In genomic region chr11:73350908-73351636, GRCh38 we compare ENCODE assay signal across 9 cellular contexts. TPM values are rescaled to one million over a fixed set of nuclear protein-coding genes. Genes with fewer than 3 reads are reported as not detected.
DNase-seq lines count a peak whose midpoint lies in the region; ATAC-seq, FAIRE-seq and TF ChIP-seq lines count a peak whose summit lies in the region.
"Had no signal": no experiment of that assay in that cellular context is flagged by ENCODE, and none has a peak within 500 bp of the region (broad histone marks: within the 10 kb centered on the region; RNA-seq: fewer than 3 reads in every experiment).

No MANE protein-coding gene starts in this region.

- peak; percentile 70 to 78 for ATAC-seq in activated T-cell treated with anti-CD3 and anti-CD28 coated beads, Interleukin-2, amount 50 U/mL, for 4 hours
- ATAC-seq in omental fat pad (ENCODE audit: low FRiP score) (peak; percentile 67), upper lobe of right lung (peak; percentile 85), HG02588 (IDR thresholded peaks at IDR 0.05; ENCODE audit: unreplicated experiment) (no peak)

- H3K79me2 ChIP-seq in PC-9 (ENCODE audit: low read depth): no peaks in the 10 kb centered on the region

- DNase-seq in D721Med (ENCODE audit: insufficient read length, low spot score) (peak; percentile 87), PC-9 (peak; percentile 61 to 63), fibroblast of pulmonary artery (ENCODE audit: low read depth) (peak; percentile 88), omental fat pad (ENCODE audit: low spot score) (no peak), upper lobe of right lung (no peak)
- DNase-seq in Jurkat, Clone E6-1 (ENCODE audit: low read depth, low spot score): peak; percentile 70
- DNase-seq in activated T-cell treated with anti-CD3 and anti-CD28 coated beads, Interleukin-2, amount 50 U/mL, for 4 hours: peak; percentile 46

- H2AFZ ChIP-seq in PC-9: no peak overlapping the region

- H3K27me3 ChIP-seq in PC-9 (ENCODE audit: insufficient read depth, low read depth) (no peaks in the 10 kb centered on the region), upper lobe of right lung (no peaks in the 10 kb centered on the region)
- H3K27me3 ChIP-seq: SJSA1 had no signal

- H3K27ac ChIP-seq in PC-9 (no peak overlapping the region), upper lobe of right lung (no peak overlapping the region)
- H3K27ac ChIP-seq: SJSA1 had no signal

- no peak for FAIRE-seq in D721Med (lab: Jason Lieb, UNC)

- peaks cover 4% of the 10 kb centered on the region for H4K20me1 ChIP-seq in PC-9 (ENCODE audit: insufficient read depth)

- H3K9me2 ChIP-seq in PC-9 (ENCODE audit: insufficient read depth): no peaks in the 10 kb centered on the region

- peaks cover 7% of the 10 kb centered on the region; the same call in 1 of the 2 replicates for H3F3A ChIP-seq in PC-9 (ENCODE audit: insufficient read depth, low read depth)

- H3K4me1 Mint-ChIP-seq in activated T-cell treated with anti-CD3 and anti-CD28 coated beads, Interleukin-2, amount 50 U/mL, for 4 hours (ENCODE audit: low read depth): no peaks in the 10 kb centered on the region

- CTCF ChIA-PET in PC-9 (lab: Charles Lee): interaction anchor here (0.6 to 1.7 kb wide), 17 partner anchors 9 to 1408 kb away, joined by 3 to 19 read pairs (median 4); partner anchors contain the start of gene ARHGEF17

- H3K4me2 ChIP-seq in PC-9: no peak overlapping the region

- H3K9me3 ChIP-seq in PC-9 (ENCODE audit: insufficient read depth, low read depth): no peaks in the 10 kb centered on the region
- no peaks in the 10 kb centered on the region for H3K9me3 ChIP-seq in upper lobe of right lung
- H3K9me3 ChIP-seq: SJSA1 had no signal

- no peaks in the 10 kb centered on the region for H3K27me3 Mint-ChIP-seq in activated T-cell treated with anti-CD3 and anti-CD28 coated beads, Interleukin-2, amount 50 U/mL, for 4 hours (ENCODE audit: low read depth)

- intact Hi-C loops in PC-9 (cut with micrococcal nuclease; ENCODE audit: unreplicated experiment): loop anchor here (1.0 to 5.0 kb wide), 4 partner anchors 42 to 581 kb away; no protein-coding TSS in a partner anchor
- intact Hi-C loops in upper lobe of right lung (cut with DNase I): no loop called here

- H3K36me3 Mint-ChIP-seq in activated T-cell treated with anti-CD3 and anti-CD28 coated beads, Interleukin-2, amount 50 U/mL, for 4 hours (ENCODE audit: insufficient read depth): no peaks in the 10 kb centered on the region

- H3K4me3 ChIP-seq in Jurkat, Clone E6-1 (ENCODE audit: low read length): no peak overlapping the region
- H3K4me3 ChIP-seq in PC-9 (no peak overlapping the region), fibroblast of pulmonary artery (replicated peaks; ENCODE audit: low read depth, low read length) (no peak overlapping the region), upper lobe of right lung (no peak overlapping the region)
- H3K4me3 ChIP-seq: SJSA1 had no signal

- BruUV-seq in PC-9 (replicated peaks; lab: Mats Ljungman, UMichigan): no TSS peak

- TF ChIP-seq CTCF in D721Med (IDR thresholded peaks at IDR 0.05; ENCODE audit: insufficient read depth, missing control alignments): peak; percentile 98
- peak; percentile 99 for TF ChIP-seq CTCF in PC-9 (conservative IDR thresholded peaks at IDR 0.05)
- TF ChIP-seq CTCF in fibroblast of pulmonary artery (IDR thresholded peaks at IDR 0.05; ENCODE audit: low read length, missing control alignments): peak; percentile 100
- peak in 2 of 3 donors; percentile 66 to 73 for TF ChIP-seq CTCF in omental fat pad (IDR thresholded peaks at IDR 0.05)
- TF ChIP-seq CTCF in upper lobe of right lung (IDR thresholded peaks at IDR 0.05): peak; percentile 99

- H3K36me3 ChIP-seq in PC-9 (ENCODE audit: low read depth): no peaks in the 10 kb centered on the region
- H3K36me3 ChIP-seq in upper lobe of right lung: peaks cover 35% of the 10 kb centered on the region

- H3K9me3 Mint-ChIP-seq in activated T-cell treated with anti-CD3 and anti-CD28 coated beads, Interleukin-2, amount 50 U/mL, for 4 hours: no peaks in the 10 kb centered on the region

- H3K4me1 ChIP-seq in PC-9 (replicated peaks; ENCODE audit: insufficient read depth) (no peaks in the 10 kb centered on the region), upper lobe of right lung (peaks cover 4% of the 10 kb centered on the region)
- H3K4me1 ChIP-seq: SJSA1 had no signal

- H3K4me3 Mint-ChIP-seq in activated T-cell treated with anti-CD3 and anti-CD28 coated beads, Interleukin-2, amount 50 U/mL, for 4 hours: no peak overlapping the region

- POLR2A ChIA-PET in PC-9 (lab: Charles Lee; ENCODE audit: unreplicated experiment): interaction anchor here (0.5 to 0.6 kb wide), 2 partner anchors 42 to 524 kb away, joined by 5 to 23 read pairs; no protein-coding TSS in a partner anchor

RNA-seq across cellular contexts. Expression of gene RELT, which starts 25.1 kb away (rescaled TPM):
- polyA plus RNA-seq in Jurkat, Clone E6-1 (2012; ENCODE audit: insufficient read depth, insufficient read length): 12.2 TPM
- total RNA-seq in PC-9 (2021) (7.8 and 10.7 TPM in 2 replicates), omental fat pad (10 to 100 TPM in 1 of 4 donors, 1 to 10 TPM in 3; 5.0 to 21.6 (median 9.0) TPM), upper lobe of right lung (11.7 TPM)
- total RNA-seq in activated T-cell treated with anti-CD3 and anti-CD28 coated beads, Interleukin-2, amount 50 U/mL, for 4 hours: 10 to 100 TPM; 31.3 to 36.6 (median 32.5) TPM

RNA-seq across cellular contexts. Expression of gene ARHGEF17, which starts 43.0 kb away (rescaled TPM):
- 4.4 TPM for polyA plus RNA-seq in Jurkat, Clone E6-1 (2012; ENCODE audit: insufficient read depth, insufficient read length)
- total RNA-seq in PC-9 (2021) (56.9 and 62.1 TPM in 2 replicates), omental fat pad (10 to 100 TPM; 27.3 to 80.7 (median 31.9) TPM), upper lobe of right lung (74.5 TPM)
- total RNA-seq in activated T-cell treated with anti-CD3 and anti-CD28 coated beads, Interleukin-2, amount 50 U/mL, for 4 hours: under 1 TPM; 0.13 to 0.27 (median 0.13) TPM

Comparison
In these comparisons a context has a peak if more than half of its experiments do, and no peak if none do; other contexts are left out.
1. DNase-seq: peak in D721Med (single experiment), Jurkat, Clone E6-1 (single experiment), PC-9 (2 of 2), activated T-cell treated with anti-CD3 and anti-CD28 coated beads, Interleukin-2, amount 50 U/mL, for 4 hours (single experiment) and fibroblast of pulmonary artery (single experiment); none in omental fat pad (single experiment) and upper lobe of right lung (single experiment).
2. RNA of gene ARHGEF17, which starts 43.0 kb away (total RNA-seq): 74.5 TPM in upper lobe of right lung (single experiment), 56.9 to 62.1 TPM in PC-9 and 27.3 to 80.7 TPM in omental fat pad; 0.13 to 0.27 TPM in activated T-cell treated with anti-CD3 and anti-CD28 coated beads, Interleukin-2, amount 50 U/mL, for 4 hours; every median in the first group is over 10 times any median in the second.
3. Peak in every context shown above with its lines, with median percentiles within 50 percentile points of each other: CTCF ChIP-seq.